8 cellular contexts compared by ENCODE assay signal in the genomic region with DNA sequence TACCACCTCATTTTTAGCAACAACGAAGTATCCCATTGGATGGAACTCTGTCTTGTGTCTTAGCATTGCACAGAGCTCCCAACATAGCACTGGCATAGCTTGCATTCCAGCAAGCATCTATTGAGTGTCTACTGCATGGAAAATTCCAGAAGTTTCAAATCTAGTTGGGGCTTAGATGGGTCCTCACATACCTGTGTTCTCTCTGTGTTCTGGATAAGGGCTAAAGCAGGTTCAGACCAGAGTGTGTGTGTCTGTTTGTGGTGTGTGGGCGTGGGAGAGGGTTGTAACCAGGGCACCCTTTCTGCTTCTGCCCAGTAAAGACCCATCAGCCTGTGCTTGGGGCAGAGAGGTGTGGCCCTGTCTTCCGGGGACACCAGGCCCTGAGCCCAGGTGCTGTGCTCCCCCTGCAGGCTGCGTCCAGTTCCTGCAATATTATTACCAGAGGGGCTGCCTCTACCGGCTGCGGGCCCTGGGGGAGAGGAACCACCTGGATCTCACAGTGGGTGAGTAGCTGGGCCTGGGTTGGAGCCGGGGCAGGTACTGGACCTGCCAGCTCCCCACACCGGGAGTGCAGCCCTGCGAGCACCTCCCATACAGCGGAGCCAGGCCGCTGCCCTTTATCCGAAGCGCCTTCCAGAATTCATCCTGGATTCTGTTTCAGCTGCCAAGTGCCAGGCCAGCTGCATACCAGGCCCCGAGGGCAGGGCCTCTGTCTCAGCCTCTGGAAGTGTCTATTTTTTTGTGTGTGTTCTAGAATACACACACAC. TPM values are rescaled to one million over a fixed set of nuclear protein-coding genes. Genes with fewer than 3 reads are reported as not detected.
DNase-seq lines count a peak whose midpoint lies in the region; ATAC-seq and TF ChIP-seq lines count a peak whose summit lies in the region.

No MANE protein-coding gene starts in this region.

- H3K27me3 Mint-ChIP-seq in CD4-positive, CD25-positive, alpha-beta regulatory T cell = no peaks in the 10 kb centered on the region
- H3K27me3 Mint-ChIP-seq in nephron progenitor cell (ENCODE audit: low read depth, poor library complexity) = no peaks in the 10 kb centered on the region

- H3K4me3 ChIP-seq in CD4-positive, CD25-positive, alpha-beta regulatory T cell (ENCODE audit: low read depth, low read length) = no peak overlapping the region
- peak overlapping the region; percentile 44 for H3K4me3 ChIP-seq in thoracic aorta

- TF ChIP-seq CTCF in nephron progenitor cell (IDR thresholded peaks at IDR 0.05) (peak; percentile 73), thoracic aorta (IDR thresholded peaks at IDR 0.05) (peak; percentile 84)

- no peaks in the 10 kb centered on the region for H3K36me3 Mint-ChIP-seq in CD4-positive, CD25-positive, alpha-beta regulatory T cell
- no peaks in the 10 kb centered on the region for H3K36me3 Mint-ChIP-seq in nephron progenitor cell (ENCODE audit: low read depth)

- H3K36me3 ChIP-seq in CD4-positive, CD25-positive, alpha-beta regulatory T cell (ENCODE audit: control insufficient read depth, insufficient read depth, low read length) = no peaks in the 10 kb centered on the region
- H3K36me3 ChIP-seq in thoracic aorta = no peaks in the 10 kb centered on the region

- H3K9me3 Mint-ChIP-seq in CD4-positive, CD25-positive, alpha-beta regulatory T cell = no peaks in the 10 kb centered on the region
- no peaks in the 10 kb centered on the region for H3K9me3 Mint-ChIP-seq in nephron progenitor cell

- peak; percentile 70 to 87 (median 81) for DNase-seq in CD4-positive, CD25-positive, alpha-beta regulatory T cell
- DNase-seq in NOMO-1 (lab: John Stamatoyannopoulos, UW; ENCODE audit: unreplicated experiment in 2 of 2) = peak; percentile 55 to 60
- peak; percentile 67 for DNase-seq in activated T-cell treated with anti-CD3 and anti-CD28 coated beads for 24 hours (ENCODE audit: low read depth)
- DNase-seq in nephron progenitor cell = peak; percentile 78
- DNase-seq in thoracic aorta (ENCODE audit: low spot score) = no peak

- H3K4me3 Mint-ChIP-seq in CD4-positive, CD25-positive, alpha-beta regulatory T cell = peak overlapping the region in 1 of 4 donors; percentile 3
- no peak overlapping the region for H3K4me3 Mint-ChIP-seq in nephron progenitor cell

- peaks cover 0 to 19% (median 11%) of the 10 kb centered on the region in 4 donors for H3K4me1 Mint-ChIP-seq in CD4-positive, CD25-positive, alpha-beta regulatory T cell
- peaks cover 41% of the 10 kb centered on the region for H3K4me1 Mint-ChIP-seq in nephron progenitor cell

- H3K4me1 ChIP-seq in CD4-positive, CD25-positive, alpha-beta regulatory T cell (ENCODE audit: control insufficient read depth, insufficient read depth, low read length, poor library complexity, severe bottlenecking) = peaks cover 20% of the 10 kb centered on the region
- H3K4me1 ChIP-seq in thoracic aorta (ENCODE audit: control insufficient read depth in 1 of 2, low read depth in 2 of 2) = peaks cover 8 to 18% of the 10 kb centered on the region in 2 donors

- H3K27me3 ChIP-seq in CD4-positive, CD25-positive, alpha-beta regulatory T cell (ENCODE audit: control insufficient read depth, insufficient read depth, low read length) = no peaks in the 10 kb centered on the region
- no peaks in the 10 kb centered on the region for H3K27me3 ChIP-seq in thoracic aorta (replicated peaks; ENCODE audit: insufficient read depth)

- ATAC-seq in CD4-positive, CD25-positive, alpha-beta regulatory T cell (ENCODE audit: low read depth in 2 of 2) = peak; percentile 83 to 89
- peak; percentile 85 for ATAC-seq in GM19395 (IDR thresholded peaks at IDR 0.05; ENCODE audit: unreplicated experiment)
- peak; percentile 67 for ATAC-seq in HG03565 (IDR thresholded peaks at IDR 0.05; ENCODE audit: unreplicated experiment)
- peak; percentile 76 for ATAC-seq in esophagus mucosa
- ATAC-seq in thoracic aorta (ENCODE audit: insufficient number of reproducible peaks, low FRiP score, low read depth) = peak; percentile 42

- H3K27ac Mint-ChIP-seq in CD4-positive, CD25-positive, alpha-beta regulatory T cell = peak overlapping the region; percentile 43 to 65 (median 46)
- no peak overlapping the region for H3K27ac Mint-ChIP-seq in nephron progenitor cell

- H3K27ac ChIP-seq in CD4-positive, CD25-positive, alpha-beta regulatory T cell (ENCODE audit: insufficient read depth, low read length, poor library complexity, severe bottlenecking) = peak overlapping the region; percentile 5
- peak overlapping the region in 1 of 2 donors; percentile 22 for H3K27ac ChIP-seq in thoracic aorta

- no peaks in the 10 kb centered on the region for H3K9me3 ChIP-seq in CD4-positive, CD25-positive, alpha-beta regulatory T cell (ENCODE audit: control insufficient read depth in 2 of 2, low read length in 2 of 2)
- no peaks in the 10 kb centered on the region for H3K9me3 ChIP-seq in thoracic aorta

RNA-seq across cellular contexts. Expression of gene RHOF, which starts 20.3 kb away (rescaled TPM):
- total RNA-seq in CD4-positive, CD25-positive, alpha-beta regulatory T cell = 149 TPM
- polyA plus RNA-seq in CD4-positive, CD25-positive, alpha-beta regulatory T cell = 100 to 1,000 TPM in 1 of 4 donors, 10 to 100 TPM in 3; 80.4 to 100 (median 92.0) TPM
- 5.9 TPM for total RNA-seq in esophagus mucosa
- 10 to 100 TPM; 12.0 to 30.2 TPM for total RNA-seq in thoracic aorta

RNA-seq across cellular contexts. Expression of gene SETD1B, which starts 30.6 kb away (rescaled TPM):
- 118 TPM for total RNA-seq in CD4-positive, CD25-positive, alpha-beta regulatory T cell
- polyA plus RNA-seq in CD4-positive, CD25-positive, alpha-beta regulatory T cell = 1 to 10 TPM; 1.2 to 2.0 (median 1.5) TPM
- total RNA-seq in esophagus mucosa = 16.3 TPM
- total RNA-seq in thoracic aorta = 10 to 100 TPM; 21.9 to 32.7 TPM
